ENCODE assay signal across 1 cellular context in the genomic region with DNA sequence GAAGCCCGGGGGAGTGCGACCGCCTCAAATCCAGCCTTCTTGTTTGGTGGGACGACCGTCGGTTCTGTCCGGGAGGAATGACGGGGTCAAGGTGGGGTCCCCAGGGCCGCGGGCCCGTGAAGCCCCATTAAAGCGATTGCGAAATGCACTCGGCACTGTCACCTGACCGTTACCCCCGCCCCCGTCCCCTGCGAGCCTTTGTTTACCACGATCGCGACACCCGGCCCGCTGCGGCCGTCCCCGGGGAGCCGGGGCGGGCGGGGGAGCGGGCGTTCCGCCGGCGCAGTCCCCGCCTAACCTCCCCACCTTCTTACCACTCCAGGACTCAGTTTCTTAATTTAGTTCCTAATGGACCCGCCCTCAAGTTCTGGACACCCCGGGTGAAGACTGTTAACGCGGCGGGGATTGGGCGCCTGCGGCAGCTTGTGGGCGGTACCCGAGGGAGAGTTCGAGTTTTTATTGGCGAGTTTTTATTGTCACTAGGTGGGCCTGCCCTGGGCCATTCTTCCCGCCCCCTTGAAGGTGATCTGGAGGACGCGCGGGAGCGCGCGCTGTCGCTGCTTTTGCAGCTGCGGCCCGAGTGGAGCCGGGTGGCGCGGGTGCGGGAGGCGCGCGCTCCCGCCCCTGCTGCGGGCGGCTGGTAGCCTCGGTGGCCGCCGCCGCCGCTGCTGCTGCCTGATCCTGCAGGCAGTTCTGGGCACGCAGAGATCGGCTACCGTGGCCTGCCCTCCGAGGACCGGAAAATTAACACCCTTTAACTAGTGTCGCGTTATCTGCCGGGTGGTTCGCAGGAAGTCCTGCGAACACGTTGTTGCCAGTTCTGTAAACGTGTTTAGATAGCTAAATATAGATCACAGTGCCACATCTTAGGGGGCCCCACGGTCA.
TF ChIP-seq lines count a peak whose summit lies in the region.

No MANE protein-coding gene starts in this region.

TF ChIP-seq in HepG2, 621 proteins besides CTCF, POLR2A, EP300 and RAD21 (continued from another document and continues in another):
- TF ChIP-seq, protein P1, sequence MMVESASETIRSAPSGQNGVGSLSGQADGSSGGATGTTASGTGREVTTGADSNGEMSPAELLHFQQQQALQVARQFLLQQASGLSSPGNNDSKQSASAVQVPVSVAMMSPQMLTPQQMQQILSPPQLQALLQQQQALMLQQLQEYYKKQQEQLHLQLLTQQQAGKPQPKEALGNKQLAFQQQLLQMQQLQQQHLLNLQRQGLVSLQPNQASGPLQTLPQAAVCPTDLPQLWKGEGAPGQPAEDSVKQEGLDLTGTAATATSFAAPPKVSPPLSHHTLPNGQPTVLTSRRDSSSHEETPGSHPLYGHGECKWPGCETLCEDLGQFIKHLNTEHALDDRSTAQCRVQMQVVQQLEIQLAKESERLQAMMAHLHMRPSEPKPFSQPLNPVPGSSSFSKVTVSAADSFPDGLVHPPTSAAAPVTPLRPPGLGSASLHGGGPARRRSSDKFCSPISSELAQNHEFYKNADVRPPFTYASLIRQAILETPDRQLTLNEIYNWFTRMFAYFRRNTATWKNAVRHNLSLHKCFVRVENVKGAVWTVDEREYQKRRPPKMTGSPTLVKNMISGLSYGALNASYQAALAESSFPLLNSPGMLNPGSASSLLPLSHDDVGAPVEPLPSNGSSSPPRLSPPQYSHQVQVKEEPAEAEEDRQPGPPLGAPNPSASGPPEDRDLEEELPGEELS (CRISPR knock-in tag; IDR thresholded peaks at IDR 0.05): peak; percentile 24; the same call in 1 of the 2 replicates
- TF ChIP-seq ZNF577 (CRISPR knock-in tag; IDR thresholded peaks at IDR 0.05; ENCODE audit: borderline replicate concordance, low read depth) (no peak), ZC3H4 (CRISPR knock-in tag; IDR thresholded peaks at IDR 0.05; ENCODE audit: borderline replicate concordance) (no peak), SUZ12 (IDR thresholded peaks at IDR 0.05; ENCODE audit: low read depth, low read length) (no peak), E2F5 (CRISPR knock-in tag; conservative IDR thresholded peaks at IDR 0.05) (no peak), BRD4 (CRISPR knock-in tag; IDR thresholded peaks at IDR 0.05) (no peak), RNF2 (conservative IDR thresholded peaks at IDR 0.05; ENCODE audit: low read depth) (no peak), NKX3-1 (CRISPR knock-in tag; IDR thresholded peaks at IDR 0.05) (no peak), CHD2 (IDR thresholded peaks at IDR 0.05; ENCODE audit: low read depth, low read length) (0 out of 2 replicates have a peak, but pooled peaks have one; percentile 59), NFATC3 (CRISPR knock-in tag; IDR thresholded peaks at IDR 0.05) (no peak), ZBTB43 (CRISPR knock-in tag; conservative IDR thresholded peaks at IDR 0.05) (0 out of 2 replicates have a peak, but pooled peaks have one; percentile 28), ZNF230 (CRISPR knock-in tag; IDR thresholded peaks at IDR 0.05) (0 out of 2 replicates have a peak, but pooled peaks have one; percentile 61), EEA1 (CRISPR knock-in tag; IDR thresholded peaks at IDR 0.05; ENCODE audit: borderline replicate concordance) (no peak), ZBTB37 (CRISPR knock-in tag; IDR thresholded peaks at IDR 0.05) (no peak), PRDM4 (CRISPR knock-in tag; IDR thresholded peaks at IDR 0.05; ENCODE audit: borderline replicate concordance) (no peak), RBFOX2 (IDR thresholded peaks at IDR 0.05; ENCODE audit: low read depth, low read length) (peak; percentile 70), ELF3 (CRISPR knock-in tag; IDR thresholded peaks at IDR 0.05) (peak; percentile 34; the same call in 1 of the 2 replicates), ZNF616 (CRISPR knock-in tag; IDR thresholded peaks at IDR 0.05; ENCODE audit: low read depth) (no peak), CENPX (CRISPR knock-in tag; IDR thresholded peaks at IDR 0.05) (no peak), TCF7 (IDR thresholded peaks at IDR 0.05; ENCODE audit: low read depth) (no peak), RBM39 (IDR thresholded peaks at IDR 0.05; ENCODE audit: low read depth, low read length, poor library complexity, severe bottlenecking) (peak; percentile 49), ZNF761 (CRISPR knock-in tag; conservative IDR thresholded peaks at IDR 0.05) (0 out of 2 replicates have a peak, but pooled peaks have one; percentile 36), ZNF563 (CRISPR knock-in tag; IDR thresholded peaks at IDR 0.05) (no peak), FOXO1 (CRISPR knock-in tag; IDR thresholded peaks at IDR 0.05) (no peak; the same call in 1 of the 2 replicates), ZNF644 (CRISPR knock-in tag; IDR thresholded peaks at IDR 0.05; ENCODE audit: low read depth) (no peak), KAT2B (IDR thresholded peaks at IDR 0.05; ENCODE audit: borderline replicate concordance, low read depth, low read length) (no peak), USF2 (IDR thresholded peaks at IDR 0.05; ENCODE audit: low read depth, low read length) (peak; percentile 42; the same call in 1 of the 2 replicates), USF2 (CRISPR knock-in tag; IDR thresholded peaks at IDR 0.05; ENCODE audit: borderline replicate concordance) (peak; percentile 52; the same call in 1 of the 2 replicates), SOX5 (CRISPR knock-in tag; IDR thresholded peaks at IDR 0.05; ENCODE audit: borderline replicate concordance) (no peak), AGO1 (IDR thresholded peaks at IDR 0.05; ENCODE audit: low read depth, low read length, poor library complexity, severe bottlenecking) (peak; percentile 75), TCF12 (IDR thresholded peaks at IDR 0.05) (no peak), TCF12 (CRISPR knock-in tag; IDR thresholded peaks at IDR 0.05) (peak; percentile 48; the same call in 1 of the 2 replicates), KDM5A (IDR thresholded peaks at IDR 0.05; ENCODE audit: borderline replicate concordance, low read length) (peak; percentile 65; the same call in 1 of the 2 replicates), SAFB2 (CRISPR knock-in tag; IDR thresholded peaks at IDR 0.05; ENCODE audit: borderline replicate concordance, low read depth) (no peak; the same call in 1 of the 2 replicates), GLI4 (CRISPR knock-in tag; IDR thresholded peaks at IDR 0.05; ENCODE audit: borderline replicate concordance) (no peak), ZNF275 (CRISPR knock-in tag; IDR thresholded peaks at IDR 0.05; ENCODE audit: borderline replicate concordance) (0 out of 2 replicates have a peak, but pooled peaks have one; percentile 14), MTA1 (CRISPR knock-in tag; IDR thresholded peaks at IDR 0.05; ENCODE audit: borderline replicate concordance) (peak; percentile 39; the same call in 1 of the 2 replicates), ZNF614 (CRISPR knock-in tag; IDR thresholded peaks at IDR 0.05; ENCODE audit: borderline replicate concordance) (no peak), ZNF550 (CRISPR knock-in tag; IDR thresholded peaks at IDR 0.05; ENCODE audit: borderline replicate concordance) (no peak), ZNF660 (CRISPR knock-in tag; IDR thresholded peaks at IDR 0.05; ENCODE audit: borderline replicate concordance, low read depth) (no peak)
- TF ChIP-seq, protein P2, sequence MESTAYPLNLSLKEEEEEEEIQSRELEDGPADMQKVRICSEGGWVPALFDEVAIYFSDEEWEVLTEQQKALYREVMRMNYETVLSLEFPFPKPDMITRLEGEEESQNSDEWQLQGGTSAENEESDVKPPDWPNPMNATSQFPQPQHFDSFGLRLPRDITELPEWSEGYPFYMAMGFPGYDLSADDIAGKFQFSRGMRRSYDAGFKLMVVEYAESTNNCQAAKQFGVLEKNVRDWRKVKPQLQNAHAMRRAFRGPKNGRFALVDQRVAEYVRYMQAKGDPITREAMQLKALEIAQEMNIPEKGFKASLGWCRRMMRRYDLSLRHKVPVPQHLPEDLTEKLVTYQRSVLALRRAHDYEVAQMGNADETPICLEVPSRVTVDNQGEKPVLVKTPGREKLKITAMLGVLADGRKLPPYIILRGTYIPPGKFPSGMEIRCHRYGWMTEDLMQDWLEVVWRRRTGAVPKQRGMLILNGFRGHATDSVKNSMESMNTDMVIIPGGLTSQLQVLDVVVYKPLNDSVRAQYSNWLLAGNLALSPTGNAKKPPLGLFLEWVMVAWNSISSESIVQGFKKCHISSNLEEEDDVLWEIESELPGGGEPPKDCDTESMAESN (CRISPR knock-in tag; conservative IDR thresholded peaks at IDR 0.05): 0 out of 2 replicates have a peak, but pooled peaks have one; percentile 35
- TF ChIP-seq, protein P3, sequence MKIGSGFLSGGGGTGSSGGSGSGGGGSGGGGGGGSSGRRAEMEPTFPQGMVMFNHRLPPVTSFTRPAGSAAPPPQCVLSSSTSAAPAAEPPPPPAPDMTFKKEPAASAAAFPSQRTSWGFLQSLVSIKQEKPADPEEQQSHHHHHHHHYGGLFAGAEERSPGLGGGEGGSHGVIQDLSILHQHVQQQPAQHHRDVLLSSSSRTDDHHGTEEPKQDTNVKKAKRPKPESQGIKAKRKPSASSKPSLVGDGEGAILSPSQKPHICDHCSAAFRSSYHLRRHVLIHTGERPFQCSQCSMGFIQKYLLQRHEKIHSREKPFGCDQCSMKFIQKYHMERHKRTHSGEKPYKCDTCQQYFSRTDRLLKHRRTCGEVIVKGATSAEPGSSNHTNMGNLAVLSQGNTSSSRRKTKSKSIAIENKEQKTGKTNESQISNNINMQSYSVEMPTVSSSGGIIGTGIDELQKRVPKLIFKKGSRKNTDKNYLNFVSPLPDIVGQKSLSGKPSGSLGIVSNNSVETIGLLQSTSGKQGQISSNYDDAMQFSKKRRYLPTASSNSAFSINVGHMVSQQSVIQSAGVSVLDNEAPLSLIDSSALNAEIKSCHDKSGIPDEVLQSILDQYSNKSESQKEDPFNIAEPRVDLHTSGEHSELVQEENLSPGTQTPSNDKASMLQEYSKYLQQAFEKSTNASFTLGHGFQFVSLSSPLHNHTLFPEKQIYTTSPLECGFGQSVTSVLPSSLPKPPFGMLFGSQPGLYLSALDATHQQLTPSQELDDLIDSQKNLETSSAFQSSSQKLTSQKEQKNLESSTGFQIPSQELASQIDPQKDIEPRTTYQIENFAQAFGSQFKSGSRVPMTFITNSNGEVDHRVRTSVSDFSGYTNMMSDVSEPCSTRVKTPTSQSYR (CRISPR knock-in tag; IDR thresholded peaks at IDR 0.05; ENCODE audit: borderline replicate concordance): no peak
